Comparison of ENCODE assay signal across 15 cellular contexts in genomic region chr4:8351931-8352367, GRCh38.
A peak's percentile ranks its signal among the peaks of the same experiment; 100 is the strongest.
DNase-seq lines count a peak whose midpoint lies in the region; ATAC-seq and TF ChIP-seq lines count a peak whose summit lies in the region.
"Had no signal": no experiment of that assay in that cellular context is flagged by ENCODE, and none has a peak within 500 bp of the region (broad histone marks: within the 10 kb centered on the region; RNA-seq: fewer than 3 reads in every experiment).

No MANE protein-coding gene starts in this region.

- ATAC-seq in HG02588 (IDR thresholded peaks at IDR 0.05; ENCODE audit: unreplicated experiment) = no peak
- ATAC-seq: natural killer cell, SK-N-SH treated with all-trans-retinoic acid at 6 μM for 48 hours had no signal

- H3K4me1 ChIP-seq in left ventricle myocardium inferior (peaks cover 39% of the 10 kb centered on the region), rectal smooth muscle tissue (ENCODE audit: control insufficient read depth, insufficient read depth, low read length) (peaks cover 24% of the 10 kb centered on the region)
- H3K4me1 ChIP-seq in effector memory CD4-positive, alpha-beta T cell (ENCODE audit: control insufficient read depth, insufficient read depth, low read length, poor library complexity, severe bottlenecking) = no peaks in the 10 kb centered on the region

- H3K36me3 ChIP-seq in WERI-Rb-1 (no peaks in the 10 kb centered on the region), left ventricle myocardium inferior (no peaks in the 10 kb centered on the region), rectal smooth muscle tissue (ENCODE audit: control insufficient read depth, insufficient read depth, low read length) (no peaks in the 10 kb centered on the region), H7 (replicated peaks; ENCODE audit: control insufficient read depth, insufficient read depth, low read length) (no peaks in the 10 kb centered on the region)
- H3K36me3 ChIP-seq in effector memory CD4-positive, alpha-beta T cell (ENCODE audit: control insufficient read depth, insufficient read depth, low read length) = no peaks in the 10 kb centered on the region

- DNase-seq in WERI-Rb-1 (peak; percentile 0), left ventricle myocardium inferior (no peak), H7 (no peak)
- no peak for DNase-seq in effector memory CD4-positive, alpha-beta T cell
- no peak for DNase-seq in effector CD8-positive, alpha-beta T cell (lab: John Stamatoyannopoulos, UW)
- DNase-seq: activated CD4-positive, alpha-beta T cell treated with anti-CD3 and anti-CD28 coated beads for 48 hours; activated naive CD4-positive, alpha-beta T cell; CD4-positive, CD25-positive, alpha-beta regulatory T cell; HCEC 1CT; MM.1S; natural killer cell had no signal

- no peaks in the 10 kb centered on the region for H3K27me3 ChIP-seq in WERI-Rb-1 (ENCODE audit: insufficient read depth, low read depth, severe bottlenecking)
- no peaks in the 10 kb centered on the region for H3K27me3 ChIP-seq in left ventricle myocardium inferior (ENCODE audit: low read depth)
- no peaks in the 10 kb centered on the region for H3K27me3 ChIP-seq in rectal smooth muscle tissue (ENCODE audit: control insufficient read depth, insufficient read depth, low read length)
- no peaks in the 10 kb centered on the region for H3K27me3 ChIP-seq in effector memory CD4-positive, alpha-beta T cell (replicated peaks; ENCODE audit: control insufficient read depth, insufficient read depth, low read length, poor library complexity, severe bottlenecking)
- H3K27me3 ChIP-seq in H7 (ENCODE audit: control insufficient read depth, insufficient read depth, low read length) = peaks cover 9% of the 10 kb centered on the region

- intact Hi-C loops in left ventricle myocardium inferior (cut with micrococcal nuclease) = no loop called here

- TF ChIP-seq CTCF in C4-2B (conservative IDR thresholded peaks at IDR 0.05) (no peak), WERI-Rb-1 (IDR thresholded peaks at IDR 0.05; ENCODE audit: low read depth, low read length) (no peak), left ventricle myocardium inferior (IDR thresholded peaks at IDR 0.05; ENCODE audit: borderline replicate concordance) (no peak)

- no peak overlapping the region for H3K4me3 ChIP-seq in WERI-Rb-1 (ENCODE audit: low read depth, low read length)
- H3K4me3 ChIP-seq in left ventricle myocardium inferior = no peak overlapping the region
- no peak overlapping the region for H3K4me3 ChIP-seq in rectal smooth muscle tissue (ENCODE audit: low read length)
- H3K4me3 ChIP-seq in effector memory CD4-positive, alpha-beta T cell (ENCODE audit: insufficient read depth, low read depth, low read length, poor library complexity, severe bottlenecking) = no peak overlapping the region
- H3K4me3 ChIP-seq in H7 (ENCODE audit: insufficient read depth, low read depth, low read length) = no peak overlapping the region

- H3K9ac ChIP-seq in rectal smooth muscle tissue (ENCODE audit: low read length) = peak overlapping the region; percentile 6

- peak overlapping the region; percentile 82 for H3K27ac ChIP-seq in C4-2B
- H3K27ac ChIP-seq in WERI-Rb-1 = no peak overlapping the region
- H3K27ac ChIP-seq in left ventricle myocardium inferior (replicated peaks) = peak overlapping the region; percentile 60
- peak overlapping the region; percentile 37 for H3K27ac ChIP-seq in rectal smooth muscle tissue (ENCODE audit: low read depth, low read length)
- no peak overlapping the region for H3K27ac ChIP-seq in effector memory CD4-positive, alpha-beta T cell (ENCODE audit: insufficient read depth, low read length, poor library complexity, severe bottlenecking)

- H3K9me3 ChIP-seq in WERI-Rb-1 (ENCODE audit: severe bottlenecking) = no peaks in the 10 kb centered on the region
- H3K9me3 ChIP-seq in left ventricle myocardium inferior (replicated peaks) = no peaks in the 10 kb centered on the region
- no peaks in the 10 kb centered on the region for H3K9me3 ChIP-seq in effector memory CD4-positive, alpha-beta T cell (ENCODE audit: control insufficient read depth, low read length)

Comparison
In these comparisons a context has a peak if more than half of its experiments do, and no peak if none do; other contexts are left out.
1. H3K27ac ChIP-seq: peak in C4-2B (single experiment), left ventricle myocardium inferior (single experiment) and rectal smooth muscle tissue (single experiment); none in WERI-Rb-1 (single experiment) and effector memory CD4-positive, alpha-beta T cell (single experiment).